ENCODE assay signal across 13 cellular contexts in the genomic region with DNA sequence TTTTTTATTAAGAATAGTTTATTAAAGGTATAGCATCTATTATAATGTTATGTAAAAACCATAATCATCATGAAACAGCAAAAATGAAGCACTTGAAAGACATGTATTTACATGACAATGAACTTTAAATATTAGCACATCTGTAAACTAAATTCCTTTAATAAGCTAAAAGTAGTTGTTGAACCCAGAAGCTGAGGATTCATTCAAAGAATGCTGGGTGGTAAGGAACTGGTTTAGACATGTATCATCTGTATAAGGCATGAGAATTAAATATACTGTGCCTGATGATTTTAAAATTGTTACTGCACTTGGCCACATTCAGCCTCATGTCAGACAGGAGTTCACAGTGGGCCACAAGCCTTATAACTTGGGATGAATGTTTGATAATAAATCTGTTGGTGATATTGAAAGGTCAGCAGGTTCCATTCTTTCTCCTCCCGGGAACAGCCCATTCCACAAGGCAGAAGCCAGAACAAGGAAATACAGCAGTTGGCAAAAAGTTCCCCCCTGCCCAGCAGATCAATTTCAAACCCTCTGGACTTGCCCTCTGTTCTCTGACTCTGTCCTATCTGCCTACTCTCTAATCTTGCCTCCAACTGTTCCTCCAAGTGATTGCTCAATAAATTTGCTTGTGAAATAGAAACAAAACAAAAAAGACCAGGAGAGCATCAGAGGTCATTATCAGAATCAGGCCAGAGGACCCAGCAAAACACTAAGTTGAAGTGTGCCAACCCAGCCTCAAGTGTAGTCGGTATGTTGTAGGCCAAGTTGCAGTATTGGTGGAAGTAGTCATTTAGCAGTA. TPM values are rescaled to one million over a fixed set of nuclear protein-coding genes. Genes with fewer than 3 reads are reported as not detected.
DNase-seq lines count a peak whose midpoint lies in the region; ATAC-seq and TF ChIP-seq lines count a peak whose summit lies in the region.
"Had no signal": no experiment of that assay in that cellular context is flagged by ENCODE, and none has a peak within 500 bp of the region (broad histone marks: within the 10 kb centered on the region; RNA-seq: fewer than 3 reads in every experiment).

No MANE protein-coding gene starts in this region.

- H3K27me3 Mint-ChIP-seq in CD4-positive, CD25-positive, alpha-beta regulatory T cell: no peaks in the 10 kb centered on the region
- no peaks in the 10 kb centered on the region for H3K27me3 Mint-ChIP-seq in progenitor cell of endocrine pancreas
- H3K27me3 Mint-ChIP-seq in natural killer cell treated with Interleukin-12 subunit alpha and Interleukin-12 subunit beta and Interleukin-15 and Interleukin-18, amount 100 ng/mL, for 72 hours: no peaks in the 10 kb centered on the region

- no peaks in the 10 kb centered on the region for H3F3A ChIP-seq in smooth muscle cell (ENCODE audit: low read depth)

- ATAC-seq in CD4-positive, CD25-positive, alpha-beta regulatory T cell (ENCODE audit: low read depth in 2 of 2): no peak
- no peak for ATAC-seq in natural killer cell treated with Interleukin-12 subunit alpha and Interleukin-12 subunit beta and Interleukin-15 and Interleukin-18, amount 100 ng/mL, for 72 hours

- 93% methylated on average over 2 of the region's 2 CpGs for WGBS in smooth muscle cell (ENCODE audit: low lambda C conversion rate)

- peaks cover 91% of the 10 kb centered on the region for H4K20me1 ChIP-seq in smooth muscle cell (ENCODE audit: low read depth)

- H3K4me1 Mint-ChIP-seq in CD4-positive, CD25-positive, alpha-beta regulatory T cell: peaks cover 16 to 31% (median 21%) of the 10 kb centered on the region in 4 donors
- H3K4me1 Mint-ChIP-seq in progenitor cell of endocrine pancreas (ENCODE audit: low read depth): peaks cover 6% of the 10 kb centered on the region
- peaks cover 18 to 21% of the 10 kb centered on the region in 2 donors for H3K4me1 Mint-ChIP-seq in natural killer cell treated with Interleukin-12 subunit alpha and Interleukin-12 subunit beta and Interleukin-15 and Interleukin-18, amount 100 ng/mL, for 72 hours (ENCODE audit: low read depth in 2 of 2)

- H3K4me2 ChIP-seq in smooth muscle cell: no peak overlapping the region

- H2AFZ ChIP-seq in smooth muscle cell (ENCODE audit: low read depth): no peak overlapping the region

- H3K9me3 ChIP-seq in CD4-positive, CD25-positive, alpha-beta regulatory T cell (ENCODE audit: control insufficient read depth in 2 of 2, low read length in 2 of 2): no peaks in the 10 kb centered on the region
- H3K9me3 ChIP-seq in smooth muscle cell (replicated peaks; ENCODE audit: low read depth): no peaks in the 10 kb centered on the region
- H3K9me3 ChIP-seq: thoracic aorta had no signal

- peak overlapping the region; percentile 2 to 71 (median 69) for H3K27ac Mint-ChIP-seq in CD4-positive, CD25-positive, alpha-beta regulatory T cell
- H3K27ac Mint-ChIP-seq in progenitor cell of endocrine pancreas: peak overlapping the region; percentile 30
- no peak overlapping the region for H3K27ac Mint-ChIP-seq in natural killer cell treated with Interleukin-12 subunit alpha and Interleukin-12 subunit beta and Interleukin-15 and Interleukin-18, amount 100 ng/mL, for 72 hours

- no peak for DNase-seq in CD4-positive, CD25-positive, alpha-beta regulatory T cell
- peak; percentile 8 for DNase-seq in RPMI7951 (ENCODE audit: low read depth)
- peak; percentile 29 for DNase-seq in fibroblast of the conjunctiva (ENCODE audit: low read depth)
- no peak for DNase-seq in progenitor cell of endocrine pancreas (ENCODE audit: low spot score, unreplicated experiment)
- DNase-seq in smooth muscle cell (lab: John Stamatoyannopoulos, UW; ENCODE audit: unreplicated experiment): no peak
- no peak for DNase-seq in NCI-H1092 (lab: John Stamatoyannopoulos, UW)
- DNase-seq in natural killer cell treated with Interleukin-12 subunit alpha and Interleukin-12 subunit beta and Interleukin-15 and Interleukin-18, amount 100 ng/mL, for 72 hours (ENCODE audit: low spot score): no peak
- no peak for DNase-seq in T-helper 9 cell
- DNase-seq: activated CD4-positive, alpha-beta T cell treated with anti-CD3 and anti-CD28 coated beads, Interleukin-2, amount 50 U/mL, for 48 hours; immature natural killer cell; NCI-H2081; stimulated activated CD4-positive, alpha-beta T cell treated with anti-CD3 and anti-CD28 coated beads, Interleukin-15, amount 100 ng/mL, for 24 hours had no signal

- peaks cover 9% of the 10 kb centered on the region for H3K36me3 Mint-ChIP-seq in CD4-positive, CD25-positive, alpha-beta regulatory T cell
- no peaks in the 10 kb centered on the region for H3K36me3 Mint-ChIP-seq in progenitor cell of endocrine pancreas (ENCODE audit: insufficient read depth)
- H3K36me3 Mint-ChIP-seq in natural killer cell treated with Interleukin-12 subunit alpha and Interleukin-12 subunit beta and Interleukin-15 and Interleukin-18, amount 100 ng/mL, for 72 hours: no peaks in the 10 kb centered on the region
- H3K36me3 Mint-ChIP-seq: immature natural killer cell had no signal

- H3K4me1 ChIP-seq in CD4-positive, CD25-positive, alpha-beta regulatory T cell (ENCODE audit: control insufficient read depth, insufficient read depth, low read length, poor library complexity, severe bottlenecking): no peaks in the 10 kb centered on the region
- H3K4me1 ChIP-seq in smooth muscle cell (ENCODE audit: low read depth): no peaks in the 10 kb centered on the region

- H3K36me3 ChIP-seq in CD4-positive, CD25-positive, alpha-beta regulatory T cell (ENCODE audit: control insufficient read depth, insufficient read depth, low read length): no peaks in the 10 kb centered on the region
- H3K36me3 ChIP-seq in smooth muscle cell (ENCODE audit: low read depth): no peaks in the 10 kb centered on the region
- H3K36me3 ChIP-seq: thoracic aorta had no signal

- H3K9me3 Mint-ChIP-seq in CD4-positive, CD25-positive, alpha-beta regulatory T cell: no peaks in the 10 kb centered on the region
- no peaks in the 10 kb centered on the region for H3K9me3 Mint-ChIP-seq in progenitor cell of endocrine pancreas (ENCODE audit: low read depth)
- no peaks in the 10 kb centered on the region for H3K9me3 Mint-ChIP-seq in natural killer cell treated with Interleukin-12 subunit alpha and Interleukin-12 subunit beta and Interleukin-15 and Interleukin-18, amount 100 ng/mL, for 72 hours
- H3K9me3 Mint-ChIP-seq: immature natural killer cell had no signal

- peaks cover 23% of the 10 kb centered on the region for H3K79me2 ChIP-seq in smooth muscle cell (ENCODE audit: low read depth)

- no peak overlapping the region for H3K4me3 Mint-ChIP-seq in CD4-positive, CD25-positive, alpha-beta regulatory T cell
- no peak overlapping the region for H3K4me3 Mint-ChIP-seq in progenitor cell of endocrine pancreas (ENCODE audit: low read depth)
- no peak overlapping the region for H3K4me3 Mint-ChIP-seq in natural killer cell treated with Interleukin-12 subunit alpha and Interleukin-12 subunit beta and Interleukin-15 and Interleukin-18, amount 100 ng/mL, for 72 hours
- H3K4me3 Mint-ChIP-seq: immature natural killer cell had no signal

- H3K9ac ChIP-seq in smooth muscle cell (ENCODE audit: low read depth): no peak overlapping the region

- no peak for TF ChIP-seq CTCF in progenitor cell of endocrine pancreas (IDR thresholded peaks at IDR 0.05; ENCODE audit: unreplicated experiment)
- TF ChIP-seq CTCF in smooth muscle cell (IDR thresholded peaks at IDR 0.05; ENCODE audit: borderline replicate concordance, insufficient read depth, poor library complexity, severe bottlenecking): no peak

- H3K4me3 ChIP-seq in CD4-positive, CD25-positive, alpha-beta regulatory T cell (ENCODE audit: low read depth, low read length): no peak overlapping the region
- H3K4me3 ChIP-seq in smooth muscle cell: no peak overlapping the region
- H3K4me3 ChIP-seq: thoracic aorta had no signal

- no peaks in the 10 kb centered on the region for H3K27me3 ChIP-seq in CD4-positive, CD25-positive, alpha-beta regulatory T cell (ENCODE audit: control insufficient read depth, insufficient read depth, low read length)
- H3K27me3 ChIP-seq in smooth muscle cell (ENCODE audit: low read depth): no peaks in the 10 kb centered on the region

- no peak overlapping the region for H3K27ac ChIP-seq in CD4-positive, CD25-positive, alpha-beta regulatory T cell (ENCODE audit: insufficient read depth, low read length, poor library complexity, severe bottlenecking)
- no peak overlapping the region for H3K27ac ChIP-seq in smooth muscle cell (ENCODE audit: low read depth)

RNA-seq across cellular contexts. Expression of gene TEX264, which starts 49.8 kb away (rescaled TPM):
- total RNA-seq in CD4-positive, CD25-positive, alpha-beta regulatory T cell: 47.0 TPM
- polyA plus RNA-seq in CD4-positive, CD25-positive, alpha-beta regulatory T cell: 100 to 1,000 TPM; 133 to 165 (median 139) TPM
- total RNA-seq in RPMI7951 (2014; rRNA removed; shearing (Covaris generic)): 67.9 and 70.5 TPM in 2 replicates
- total RNA-seq in progenitor cell of endocrine pancreas (29.6 and 30.6 TPM in 2 replicates), smooth muscle cell (33.4 and 41.0 TPM in 2 replicates)
- 39.8 and 51.6 TPM in 2 replicates for polyA plus RNA-seq in smooth muscle cell
- total RNA-seq in natural killer cell treated with Interleukin-12 subunit alpha and Interleukin-12 subunit beta and Interleukin-15 and Interleukin-18, amount 100 ng/mL, for 72 hours: 10 to 100 TPM; 27.0 to 31.9 TPM

Comparison
In these comparisons a context has a peak if more than half of its experiments do, and no peak if none do; other contexts are left out.
1. DNase-seq: peak in RPMI7951 (single experiment) and fibroblast of the conjunctiva (single experiment); none in CD4-positive, CD25-positive, alpha-beta regulatory T cell (0 of 3), progenitor cell of endocrine pancreas (single experiment), smooth muscle cell (single experiment), NCI-H1092 (single experiment), natural killer cell treated with Interleukin-12 subunit alpha and Interleukin-12 subunit beta and Interleukin-15 and Interleukin-18, amount 100 ng/mL, for 72 hours (single experiment) and T-helper 9 cell (single experiment).
2. H3K27ac Mint-ChIP-seq: peak in CD4-positive, CD25-positive, alpha-beta regulatory T cell (3 of 3) and progenitor cell of endocrine pancreas (single experiment); none in natural killer cell treated with Interleukin-12 subunit alpha and Interleukin-12 subunit beta and Interleukin-15 and Interleukin-18, amount 100 ng/mL, for 72 hours (0 of 2).